17 cellular contexts compared by ENCODE assay signal in the genomic region with DNA sequence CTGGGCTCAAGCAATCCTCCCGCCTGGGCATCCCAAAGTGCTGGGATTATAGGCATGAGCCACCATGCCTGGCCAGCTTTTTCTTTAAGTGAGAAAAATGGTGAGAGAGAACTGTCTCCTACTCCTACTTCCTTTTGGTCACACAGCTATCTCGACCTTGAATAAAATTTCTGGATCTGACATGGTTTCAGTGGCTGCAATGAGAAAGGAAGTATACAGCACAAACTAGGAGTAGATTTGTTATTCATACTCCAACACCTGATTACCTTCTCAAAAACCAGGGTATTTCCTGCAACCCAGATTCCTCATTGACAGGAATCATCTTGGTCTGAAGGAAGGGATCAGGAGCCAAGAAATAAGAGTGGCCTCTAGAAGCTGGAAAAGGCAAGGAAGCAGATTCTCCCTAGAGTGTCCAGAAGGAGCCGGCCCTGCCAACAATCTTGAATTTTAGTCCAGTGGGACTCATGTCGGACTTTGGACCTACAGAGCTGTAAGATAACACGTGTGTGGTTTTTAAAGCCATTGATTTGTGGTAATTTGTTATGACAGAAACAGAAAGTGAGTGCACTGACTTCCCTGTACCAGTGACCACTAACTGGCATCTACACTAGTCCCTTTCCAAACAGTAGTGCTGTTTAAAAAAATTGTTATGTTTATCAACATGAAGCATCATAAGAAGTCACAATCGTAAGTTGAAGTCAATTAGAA.
DNase-seq lines count a peak whose midpoint lies in the region; ATAC-seq and TF ChIP-seq lines count a peak whose summit lies in the region.
"Had no signal": no experiment of that assay in that cellular context is flagged by ENCODE, and none has a peak within 500 bp of the region (broad histone marks: within the 10 kb centered on the region; RNA-seq: fewer than 3 reads in every experiment).

No MANE protein-coding gene starts in this region.

- H3K27me3 Mint-ChIP-seq in naive thymus-derived CD4-positive, alpha-beta T cell: no peaks in the 10 kb centered on the region
- no peaks in the 10 kb centered on the region for H3K27me3 Mint-ChIP-seq in activated CD8-positive, alpha-beta memory T cell treated with anti-CD3 and anti-CD28 coated beads, Interleukin-2, amount 10 ng/mL, durations not matched to agents 7 days and 5 days
- H3K27me3 Mint-ChIP-seq in type B pancreatic cell: no peaks in the 10 kb centered on the region
- H3K27me3 Mint-ChIP-seq: activated CD4-positive, alpha-beta memory T cell treated with anti-CD3 and anti-CD28 coated beads, Interleukin-2, amount 10 ng/mL, durations not matched to agents 7 days and 5 days; CD4-positive, alpha-beta T cell; stimulated activated naive B cell treated with anti-CD40 and anti-IgM and Interleukin-4, amounts not matched to agents 10 μg/mL and 1 μg/mL and 100 μg/mL, for 72 hours had no signal

- H3K27me3 ChIP-seq in naive thymus-derived CD4-positive, alpha-beta T cell (ENCODE audit: control insufficient read depth in 2 of 2, insufficient read depth in 2 of 2, low read length in 2 of 2): no peaks in the 10 kb centered on the region
- H3K27me3 ChIP-seq: pancreas had no signal

- H3K36me3 ChIP-seq in naive thymus-derived CD4-positive, alpha-beta T cell (ENCODE audit: control insufficient read depth in 2 of 3, insufficient read depth in 3 of 3, low read length in 3 of 3): no peaks in the 10 kb centered on the region
- H3K36me3 ChIP-seq: pancreas had no signal

- peak; percentile 38 for DNase-seq in SW480 (ENCODE audit: low spot score)
- DNase-seq in naive thymus-derived CD4-positive, alpha-beta T cell: no peak
- DNase-seq in activated CD8-positive, alpha-beta memory T cell treated with anti-CD3 and anti-CD28 coated beads, Interleukin-2, amount 10 ng/mL, durations not matched to agents 7 days and 5 days: no peak
- no peak for DNase-seq in type B pancreatic cell (ENCODE audit: extremely low spot score, unreplicated experiment)
- DNase-seq in T-helper 9 cell: no peak
- DNase-seq: ACHN; activated CD4-positive, alpha-beta memory T cell treated with anti-CD3 and anti-CD28 coated beads, Interleukin-2, amount 10 ng/mL, durations not matched to agents 7 days and 5 days; CD4-positive, alpha-beta T cell; effector CD4-positive, alpha-beta T cell; NCI-H1694 treated with DMSO at 0.1 percent for 48 hours; pancreas; PC-9; stimulated activated naive B cell treated with anti-CD40 and anti-IgM and Interleukin-4, amounts not matched to agents 10 μg/mL and 1 μg/mL and 100 μg/mL, for 72 hours had no signal

- peaks cover 0 to 5% (median 0%) of the 10 kb centered on the region in 7 donors for H3K4me1 Mint-ChIP-seq in naive thymus-derived CD4-positive, alpha-beta T cell
- peaks cover 7% of the 10 kb centered on the region for H3K4me1 Mint-ChIP-seq in activated CD8-positive, alpha-beta memory T cell treated with anti-CD3 and anti-CD28 coated beads, Interleukin-2, amount 10 ng/mL, durations not matched to agents 7 days and 5 days
- peaks cover 2% of the 10 kb centered on the region for H3K4me1 Mint-ChIP-seq in type B pancreatic cell (ENCODE audit: unreplicated experiment)
- H3K4me1 Mint-ChIP-seq: stimulated activated naive B cell treated with anti-CD40 and anti-IgM and Interleukin-4, amounts not matched to agents 10 μg/mL and 1 μg/mL and 100 μg/mL, for 72 hours had no signal

- CTCF ChIA-PET in naive thymus-derived CD4-positive, alpha-beta T cell (lab: Charles Lee): interaction anchor here (1.3 kb wide), 1 partner anchor 102 kb away, joined by 3 read pairs; no protein-coding TSS in a partner anchor
- CTCF ChIA-PET in activated CD8-positive, alpha-beta memory T cell treated with anti-CD3 and anti-CD28 coated beads, Interleukin-2, amount 10 ng/mL, durations not matched to agents 7 days and 5 days (lab: Charles Lee): interaction anchor here (0.6 to 1.1 kb wide), 3 partner anchors 13 to 837 kb away, joined by 3 read pairs; no protein-coding TSS in a partner anchor

- peak; percentile 89 for ATAC-seq in GM18498 (IDR thresholded peaks at IDR 0.05; ENCODE audit: unreplicated experiment)
- peak; percentile 72 for ATAC-seq in GM19468 (IDR thresholded peaks at IDR 0.05; ENCODE audit: extremely low read depth, unreplicated experiment)
- ATAC-seq in HG03342 (IDR thresholded peaks at IDR 0.05; ENCODE audit: unreplicated experiment): peak; percentile 84
- ATAC-seq in naive thymus-derived CD4-positive, alpha-beta T cell: no peak
- ATAC-seq in activated CD8-positive, alpha-beta memory T cell treated with anti-CD3 and anti-CD28 coated beads, Interleukin-2, amount 10 ng/mL, durations not matched to agents 7 days and 5 days: no peak
- ATAC-seq: GM23338; stimulated activated naive B cell treated with anti-CD40 and anti-IgM and Interleukin-4, amounts not matched to agents 10 μg/mL and 1 μg/mL and 100 μg/mL, for 72 hours had no signal

- TF ChIP-seq CTCF in type B pancreatic cell (conservative IDR thresholded peaks at IDR 0.05): no peak

- POLR2A ChIA-PET in naive thymus-derived CD4-positive, alpha-beta T cell (lab: Charles Lee): no interaction called here

- no peak overlapping the region for H3K4me3 Mint-ChIP-seq in naive thymus-derived CD4-positive, alpha-beta T cell
- H3K4me3 Mint-ChIP-seq in activated CD8-positive, alpha-beta memory T cell treated with anti-CD3 and anti-CD28 coated beads, Interleukin-2, amount 10 ng/mL, durations not matched to agents 7 days and 5 days: no peak overlapping the region
- no peak overlapping the region for H3K4me3 Mint-ChIP-seq in type B pancreatic cell
- H3K4me3 Mint-ChIP-seq: activated CD4-positive, alpha-beta memory T cell treated with anti-CD3 and anti-CD28 coated beads, Interleukin-2, amount 10 ng/mL, durations not matched to agents 7 days and 5 days; CD4-positive, alpha-beta T cell; GM23338; stimulated activated naive B cell treated with anti-CD40 and anti-IgM and Interleukin-4, amounts not matched to agents 10 μg/mL and 1 μg/mL and 100 μg/mL, for 72 hours had no signal

- no peaks in the 10 kb centered on the region for H3K4me1 ChIP-seq in naive thymus-derived CD4-positive, alpha-beta T cell (ENCODE audit: control insufficient read depth in 2 of 2, insufficient read depth in 2 of 2, low read length in 2 of 2)

- peaks cover 0 to 3% (median 0%) of the 10 kb centered on the region in 11 donors for H3K9me3 Mint-ChIP-seq in naive thymus-derived CD4-positive, alpha-beta T cell
- H3K9me3 Mint-ChIP-seq in activated CD8-positive, alpha-beta memory T cell treated with anti-CD3 and anti-CD28 coated beads, Interleukin-2, amount 10 ng/mL, durations not matched to agents 7 days and 5 days (ENCODE audit: low read depth): no peaks in the 10 kb centered on the region
- no peaks in the 10 kb centered on the region for H3K9me3 Mint-ChIP-seq in type B pancreatic cell
- H3K9me3 Mint-ChIP-seq: activated CD4-positive, alpha-beta memory T cell treated with anti-CD3 and anti-CD28 coated beads, Interleukin-2, amount 10 ng/mL, durations not matched to agents 7 days and 5 days; CD4-positive, alpha-beta T cell; GM23338 had no signal

- intact Hi-C loops in naive thymus-derived CD4-positive, alpha-beta T cell (cut with micrococcal nuclease): no loop called here

- H3K9me3 ChIP-seq in naive thymus-derived CD4-positive, alpha-beta T cell (ENCODE audit: control insufficient read depth in 2 of 3, low read length in 3 of 3): no peaks in the 10 kb centered on the region
- H3K9me3 ChIP-seq: pancreas had no signal

- no peak overlapping the region for H3K4me3 ChIP-seq in naive thymus-derived CD4-positive, alpha-beta T cell (ENCODE audit: low read length)
- H3K4me3 ChIP-seq: GM23338, pancreas, PC-9 had no signal

- no peak overlapping the region for H3K27ac ChIP-seq in naive thymus-derived CD4-positive, alpha-beta T cell (ENCODE audit: low read depth, low read length)
- H3K27ac ChIP-seq: pancreas, PC-9 had no signal

- H3K27ac Mint-ChIP-seq in naive thymus-derived CD4-positive, alpha-beta T cell: no peak overlapping the region
- no peak overlapping the region for H3K27ac Mint-ChIP-seq in activated CD8-positive, alpha-beta memory T cell treated with anti-CD3 and anti-CD28 coated beads, Interleukin-2, amount 10 ng/mL, durations not matched to agents 7 days and 5 days
- no peak overlapping the region for H3K27ac Mint-ChIP-seq in type B pancreatic cell
- H3K27ac Mint-ChIP-seq: activated CD4-positive, alpha-beta memory T cell treated with anti-CD3 and anti-CD28 coated beads, Interleukin-2, amount 10 ng/mL, durations not matched to agents 7 days and 5 days; CD4-positive, alpha-beta T cell; GM23338 had no signal

- H3K36me3 Mint-ChIP-seq in naive thymus-derived CD4-positive, alpha-beta T cell: peaks cover 0 to 33% (median 20%) of the 10 kb centered on the region in 5 donors
- no peaks in the 10 kb centered on the region for H3K36me3 Mint-ChIP-seq in activated CD8-positive, alpha-beta memory T cell treated with anti-CD3 and anti-CD28 coated beads, Interleukin-2, amount 10 ng/mL, durations not matched to agents 7 days and 5 days
- peaks cover 4% of the 10 kb centered on the region for H3K36me3 Mint-ChIP-seq in type B pancreatic cell

Comparison
In these comparisons a context has a peak if more than half of its experiments do, and no peak if none do; other contexts are left out.
1. ATAC-seq: peak in GM18498 (single experiment), GM19468 (single experiment) and HG03342 (single experiment); none in naive thymus-derived CD4-positive, alpha-beta T cell (single experiment) and activated CD8-positive, alpha-beta memory T cell treated with anti-CD3 and anti-CD28 coated beads, Interleukin-2, amount 10 ng/mL, durations not matched to agents 7 days and 5 days (single experiment).